Comparison of ENCODE assay signal across 9 cellular contexts in the genomic region with DNA sequence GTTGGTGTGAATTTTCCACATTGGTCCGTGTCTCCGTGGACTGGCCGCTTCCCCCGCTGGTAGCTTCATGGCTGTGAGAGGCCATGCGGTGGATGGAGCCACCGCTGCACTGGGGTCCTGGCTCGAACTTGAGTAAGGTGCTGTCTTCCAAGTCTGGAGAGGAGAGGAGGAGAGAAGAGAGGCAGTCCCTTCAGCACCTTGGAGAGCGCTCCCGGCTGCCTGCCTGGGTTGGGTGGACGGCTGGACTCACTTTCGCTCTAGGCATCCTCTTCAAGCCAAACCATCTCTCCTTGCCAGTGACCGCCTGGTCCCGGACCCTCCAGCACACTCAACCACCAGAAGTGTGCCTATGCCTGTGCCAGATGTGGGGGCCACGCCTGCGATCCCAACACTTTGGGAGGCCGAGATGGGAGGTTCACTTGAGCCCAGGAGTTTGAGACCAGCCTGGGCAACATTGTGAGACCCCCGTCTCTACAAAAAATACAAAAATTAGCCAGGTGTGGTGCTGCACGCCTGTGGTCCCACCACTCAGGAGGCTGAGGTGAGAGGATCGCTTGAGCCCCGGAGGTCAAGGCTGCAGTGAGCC. TPM values are rescaled to one million over a fixed set of nuclear protein-coding genes. Genes with fewer than 3 reads are reported as not detected.
DNase-seq lines count a peak whose midpoint lies in the region; ATAC-seq and TF ChIP-seq lines count a peak whose summit lies in the region.
"Had no signal": no experiment of that assay in that cellular context is flagged by ENCODE, and none has a peak within 500 bp of the region (broad histone marks: within the 10 kb centered on the region; RNA-seq: fewer than 3 reads in every experiment).

No MANE protein-coding gene starts in this region.

- H3K79me2 ChIP-seq in MM.1S (ENCODE audit: low read length), result no peaks in the 10 kb centered on the region

- ATAC-seq in activated T-cell treated with anti-CD3 and anti-CD28 coated beads, Interleukin-2, amount 50 U/mL, for 72 hours (replicated peaks in 1 of 2), result no peak
- ATAC-seq in right cardiac atrium (peak; percentile 51 to 60), GM19035 (IDR thresholded peaks at IDR 0.05; ENCODE audit: unreplicated experiment) (no peak), GM19395 (IDR thresholded peaks at IDR 0.05; ENCODE audit: unreplicated experiment) (no peak), HG02840 (IDR thresholded peaks at IDR 0.05; ENCODE audit: low FRiP score, unreplicated experiment) (no peak)

- H3K27ac ChIP-seq in MM.1S (ENCODE audit: low read length), result no peak overlapping the region
- H3K27ac ChIP-seq in right cardiac atrium (ENCODE audit: low read length), result no peak overlapping the region

- no peak overlapping the region for H3K9ac ChIP-seq in MM.1S (ENCODE audit: low read length)

- peaks cover 6% of the 10 kb centered on the region for H3K4me1 Mint-ChIP-seq in activated T-cell treated with anti-CD3 and anti-CD28 coated beads, Interleukin-2, amount 50 U/mL, for 72 hours (ENCODE audit: low read depth)

- DNase-seq in COLO829 (ENCODE audit: low spot score) (peak; percentile 37), MM.1S (peak; percentile 6), right cardiac atrium (peak; percentile 65 to 89 (median 86))
- peak; percentile 43 to 54 for DNase-seq in activated T-cell treated with anti-CD3 and anti-CD28 coated beads, Interleukin-2, amount 50 U/mL, for 72 hours
- DNase-seq in stimulated activated CD4-positive, alpha-beta T cell treated with anti-CD3 and anti-CD28 coated beads, Interleukin-2, amount 100 ng/mL, for 48 hours, result peak; percentile 34 to 46

- no peak overlapping the region for H3K4me3 Mint-ChIP-seq in activated T-cell treated with anti-CD3 and anti-CD28 coated beads, Interleukin-2, amount 50 U/mL, for 72 hours
- H3K4me3 Mint-ChIP-seq: activated naive CD4-positive, alpha-beta T cell treated with anti-CD3 and anti-CD28 coated beads, Interleukin-2, amount 50 U/mL, for 24 hours had no signal

- H3K36me3 Mint-ChIP-seq in activated T-cell treated with anti-CD3 and anti-CD28 coated beads, Interleukin-2, amount 50 U/mL, for 72 hours (ENCODE audit: insufficient read depth in 2 of 2), result no peaks in the 10 kb centered on the region
- H3K36me3 Mint-ChIP-seq: activated naive CD4-positive, alpha-beta T cell treated with anti-CD3 and anti-CD28 coated beads, Interleukin-2, amount 50 U/mL, for 24 hours had no signal

- intact Hi-C loops in right cardiac atrium (cut with DNase I), result no loop called here

- no peaks in the 10 kb centered on the region for H3K9me3 Mint-ChIP-seq in activated T-cell treated with anti-CD3 and anti-CD28 coated beads, Interleukin-2, amount 50 U/mL, for 72 hours
- H3K9me3 Mint-ChIP-seq: activated naive CD4-positive, alpha-beta T cell treated with anti-CD3 and anti-CD28 coated beads, Interleukin-2, amount 50 U/mL, for 24 hours had no signal

- no peaks in the 10 kb centered on the region for H3F3A ChIP-seq in MM.1S (ENCODE audit: insufficient read depth, low read length)

- H3K4me1 ChIP-seq in MM.1S (ENCODE audit: low read length), result no peaks in the 10 kb centered on the region
- H3K4me1 ChIP-seq in right cardiac atrium (ENCODE audit: control insufficient read depth, insufficient read depth, low read length), result no peaks in the 10 kb centered on the region

- no peak overlapping the region for H3K4me2 ChIP-seq in MM.1S (ENCODE audit: low read depth, low read length)

- WGBS in right cardiac atrium, result 42% methylated on average over 20 of the region's 20 CpGs

- H3K27me3 ChIP-seq in MM.1S (replicated peaks; ENCODE audit: insufficient read depth, low read length) (peaks cover 36% of the 10 kb centered on the region), right cardiac atrium (ENCODE audit: control insufficient read depth, insufficient read depth) (peaks cover 3% of the 10 kb centered on the region)

- no peak overlapping the region for H2AFZ ChIP-seq in MM.1S (ENCODE audit: low read length)

- H3K27me3 Mint-ChIP-seq in activated T-cell treated with anti-CD3 and anti-CD28 coated beads, Interleukin-2, amount 50 U/mL, for 72 hours (ENCODE audit: low read depth), result peaks cover 41% of the 10 kb centered on the region

- H3K4me3 ChIP-seq in MM.1S (ENCODE audit: low read length) (no peak overlapping the region), right cardiac atrium (ENCODE audit: low read length) (no peak overlapping the region)

- no peaks in the 10 kb centered on the region for H3K9me2 ChIP-seq in MM.1S (replicated peaks; ENCODE audit: insufficient read depth, low read length)

- H3K9me3 ChIP-seq in MM.1S (replicated peaks; ENCODE audit: insufficient read depth, low read length) (no peaks in the 10 kb centered on the region), right cardiac atrium (ENCODE audit: control insufficient read depth, low read length) (no peaks in the 10 kb centered on the region)

- H3K36me3 ChIP-seq in MM.1S (replicated peaks; ENCODE audit: insufficient read depth, low read length), result no peaks in the 10 kb centered on the region

- no peak for TF ChIP-seq CTCF in MM.1S (IDR thresholded peaks at IDR 0.05; ENCODE audit: low read length)

- H3K27ac Mint-ChIP-seq in activated T-cell treated with anti-CD3 and anti-CD28 coated beads, Interleukin-2, amount 50 U/mL, for 72 hours, result no peak overlapping the region
- H3K27ac Mint-ChIP-seq: activated naive CD4-positive, alpha-beta T cell treated with anti-CD3 and anti-CD28 coated beads, Interleukin-2, amount 50 U/mL, for 24 hours had no signal

- no peaks in the 10 kb centered on the region for H4K20me1 ChIP-seq in MM.1S (ENCODE audit: insufficient read depth, low read length)

RNA-seq across cellular contexts. Expression of a gene that starts 6.2 kb away (rescaled TPM):
- total RNA-seq in activated T-cell treated with anti-CD3 and anti-CD28 coated beads, Interleukin-2, amount 50 U/mL, for 72 hours, result under 1 TPM; 0.60 to 0.74 TPM
- under 1 TPM; 0.09 to 0.32 (median 0.21) TPM for total RNA-seq in right cardiac atrium
- 0.11 TPM for polyA plus RNA-seq in right cardiac atrium

Comparison
In these comparisons a context has a peak if more than half of its experiments do, and no peak if none do; other contexts are left out.
1. DNase-seq: peak in every context shown above with its lines; median percentile 86 in right cardiac atrium; 48 in activated T-cell treated with anti-CD3 and anti-CD28 coated beads, Interleukin-2, amount 50 U/mL, for 72 hours; 40 in stimulated activated CD4-positive, alpha-beta T cell treated with anti-CD3 and anti-CD28 coated beads, Interleukin-2, amount 100 ng/mL, for 48 hours; 37 in COLO829; 6 in MM.1S.
2. ATAC-seq: peak in right cardiac atrium (2 of 2); none in activated T-cell treated with anti-CD3 and anti-CD28 coated beads, Interleukin-2, amount 50 U/mL, for 72 hours (0 of 2), GM19035 (single experiment), GM19395 (single experiment) and HG02840 (single experiment).